17 cellular contexts compared by ENCODE assay signal in the genomic region with DNA sequence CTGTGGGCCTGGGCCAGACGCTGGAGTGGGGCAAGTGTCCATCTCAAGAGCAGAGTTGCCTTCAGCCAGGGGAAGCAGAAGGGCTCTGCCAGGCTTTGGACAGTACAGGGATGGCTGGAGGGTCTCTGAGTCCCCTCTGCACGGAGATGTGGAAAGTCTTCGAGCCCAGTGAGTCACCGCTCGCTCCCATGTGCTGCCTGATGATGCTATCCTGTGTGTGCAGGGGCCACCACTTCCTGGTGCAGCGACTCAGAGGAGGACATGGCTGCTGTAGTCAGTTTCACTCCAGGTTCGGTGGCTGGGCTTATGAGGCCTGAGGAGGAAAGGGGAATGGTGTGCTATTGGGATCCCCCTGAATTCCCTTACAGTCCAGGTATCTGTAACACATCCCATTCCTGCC. TPM values are rescaled to one million over a fixed set of nuclear protein-coding genes. Genes with fewer than 3 reads are reported as not detected.
DNase-seq lines count a peak whose midpoint lies in the region; TF ChIP-seq lines count a peak whose summit lies in the region.
"Had no signal": no experiment of that assay in that cellular context is flagged by ENCODE, and none has a peak within 500 bp of the region (broad histone marks: within the 10 kb centered on the region; RNA-seq: fewer than 3 reads in every experiment).

No MANE protein-coding gene starts in this region.

- no peak overlapping the region for H2AFZ ChIP-seq in SK-N-SH (ENCODE audit: low read depth)

- H3K9me3 Mint-ChIP-seq in HFFc6 = no peaks in the 10 kb centered on the region
- H3K9me3 Mint-ChIP-seq: activated naive CD4-positive, alpha-beta T cell treated with anti-CD3 and anti-CD28 coated beads, Interleukin-2, amount 10 ng/mL, durations not matched to agents 7 days and 5 days; nephron progenitor cell had no signal

- H3K27me3 ChIP-seq in SK-N-SH (ENCODE audit: insufficient read depth) = peaks cover 18% of the 10 kb centered on the region
- no peaks in the 10 kb centered on the region for H3K27me3 ChIP-seq in testis

- no peak overlapping the region for H3K4me3 Mint-ChIP-seq in HFFc6
- H3K4me3 Mint-ChIP-seq: activated naive CD4-positive, alpha-beta T cell treated with anti-CD3 and anti-CD28 coated beads, Interleukin-2, amount 10 ng/mL, durations not matched to agents 7 days and 5 days; nephron progenitor cell had no signal

- DNase-seq in activated CD4-positive, alpha-beta T cell treated with anti-CD3 and anti-CD28 coated beads for 48 hours = peak; percentile 26
- no peak for DNase-seq in activated CD4-positive, alpha-beta T cell treated with anti-CD3 and anti-CD28 coated beads for 4 hours
- DNase-seq in HFFc6 (peak; percentile 32), SK-N-SH (no peak), glomerular visceral epithelial cell (ENCODE audit: extremely low spot score) (peak; percentile 8), NCI-H146 (lab: John Stamatoyannopoulos, UW) (no peak), T1000 (lab: John Stamatoyannopoulos, UW) (no peak), testis (no peak)
- DNase-seq: activated naive CD4-positive, alpha-beta T cell treated with anti-CD3 and anti-CD28 coated beads, Interleukin-2, amount 10 ng/mL, durations not matched to agents 7 days and 5 days; effector CD4-positive, alpha-beta T cell; NCI-H1048; NCI-H2171; nephron progenitor cell had no signal

- no peaks in the 10 kb centered on the region for H3F3A ChIP-seq in SK-N-SH (replicated peaks; ENCODE audit: insufficient read depth)

- H3K4me2 ChIP-seq in SK-N-SH = no peak overlapping the region

- POLR2A ChIA-PET in SK-N-SH (lab: Yijun Ruan, JAX) = no interaction called here

- no peaks in the 10 kb centered on the region for H3K9me2 ChIP-seq in SK-N-SH

- CTCF ChIA-PET in SK-N-SH (lab: Yijun Ruan, JAX) = interaction anchor here (0.8 to 31.5 kb wide), 7 partner anchors 10 to 84 kb away, joined by 3 to 337 read pairs (median 29); no protein-coding TSS in a partner anchor

- H3K27ac ChIP-seq in SK-N-SH (ENCODE audit: low read depth in 2 of 2, low read length in 1 of 2) (no peak overlapping the region), testis (no peak overlapping the region)
- H3K27ac ChIP-seq: cardiac muscle cell, thoracic aorta, VCaP had no signal

- peaks cover 27% of the 10 kb centered on the region for H3K27me3 Mint-ChIP-seq in HFFc6 (ENCODE audit: insufficient read depth)

- no peak for TF ChIP-seq EP300 in SK-N-SH (IDR thresholded peaks at IDR 0.05; ENCODE audit: borderline replicate concordance in 1 of 2, low read depth in 1 of 2, low read length in 1 of 2)

- no peaks in the 10 kb centered on the region; the same call in 1 of the 2 replicates for H3K4me1 Mint-ChIP-seq in HFFc6 (ENCODE audit: low read depth)
- H3K4me1 Mint-ChIP-seq: activated naive CD4-positive, alpha-beta T cell treated with anti-CD3 and anti-CD28 coated beads, Interleukin-2, amount 10 ng/mL, durations not matched to agents 7 days and 5 days had no signal

- intact Hi-C loops in testis (cut with DNase I; ENCODE audit: low total_unique reads) = no loop called here

- H3K79me2 ChIP-seq in SK-N-SH (ENCODE audit: insufficient read depth) = no peaks in the 10 kb centered on the region

- H3K4me1 ChIP-seq in SK-N-SH (ENCODE audit: control insufficient read depth in 1 of 2, insufficient read depth in 2 of 2, low read depth in 1 of 2, low read length in 1 of 2) (peaks cover 0 to 28% of the 10 kb centered on the region in 2 experiments; a peak in 1 of 4 replicates), testis (no peaks in the 10 kb centered on the region)

- no peak for TF ChIP-seq POLR2A in testis (IDR thresholded peaks at IDR 0.05)

- no peak overlapping the region for H3K27ac Mint-ChIP-seq in HFFc6
- H3K27ac Mint-ChIP-seq: activated naive CD4-positive, alpha-beta T cell treated with anti-CD3 and anti-CD28 coated beads, Interleukin-2, amount 10 ng/mL, durations not matched to agents 7 days and 5 days; nephron progenitor cell had no signal

- WGBS in SK-N-SH (ENCODE audit: low lambda C conversion rate) = 44% methylated on average over 4 of the region's 7 CpGs
- WGBS in testis, 2 donors = 91% methylated on average over 7 of the region's 7 CpGs; no CpG with 5 or more reads in 1 of the 2 donors

- H4K20me1 ChIP-seq in SK-N-SH (ENCODE audit: insufficient read depth) = no peaks in the 10 kb centered on the region

- no peaks in the 10 kb centered on the region for H3K36me3 Mint-ChIP-seq in HFFc6 (ENCODE audit: low read depth)
- H3K36me3 Mint-ChIP-seq: activated naive CD4-positive, alpha-beta T cell treated with anti-CD3 and anti-CD28 coated beads, Interleukin-2, amount 10 ng/mL, durations not matched to agents 7 days and 5 days had no signal

- TF ChIP-seq RAD21 in SK-N-SH (IDR thresholded peaks at IDR 0.05; ENCODE audit: low read length) = no peak

- H3K4me3 ChIP-seq in SK-N-SH (ENCODE audit: low read depth in 2 of 2, low read length in 1 of 2) = no peak overlapping the region
- H3K4me3 ChIP-seq in testis = no peak overlapping the region
- H3K4me3 ChIP-seq: cardiac muscle cell, thoracic aorta had no signal

- no peaks in the 10 kb centered on the region for H3K36me3 ChIP-seq in SK-N-SH (replicated peaks in 1 of 2; ENCODE audit: control insufficient read depth in 1 of 2, insufficient read depth in 2 of 2, low read length in 1 of 2)
- no peaks in the 10 kb centered on the region for H3K36me3 ChIP-seq in testis (ENCODE audit: low read depth, missing control alignments)
- H3K36me3 ChIP-seq: cardiac muscle cell, thoracic aorta had no signal

- H3K9me3 ChIP-seq in SK-N-SH = no peaks in the 10 kb centered on the region
- no peaks in the 10 kb centered on the region for H3K9me3 ChIP-seq in testis
- H3K9me3 ChIP-seq: thoracic aorta had no signal

- TF ChIP-seq CTCF in HFFc6 (IDR thresholded peaks at IDR 0.05) (no peak), SK-N-SH (IDR thresholded peaks at IDR 0.05) (no peak), testis (IDR thresholded peaks at IDR 0.05) (no peak)

- H3K9ac ChIP-seq in SK-N-SH = no peak overlapping the region

TF ChIP-seq in SK-N-SH, 30 proteins besides CTCF, POLR2A, EP300 and RAD21:
- no peak for TF ChIP-seq RFX5 (IDR thresholded peaks at IDR 0.05; ENCODE audit: low read length)
- TF ChIP-seq, protein P1, sequence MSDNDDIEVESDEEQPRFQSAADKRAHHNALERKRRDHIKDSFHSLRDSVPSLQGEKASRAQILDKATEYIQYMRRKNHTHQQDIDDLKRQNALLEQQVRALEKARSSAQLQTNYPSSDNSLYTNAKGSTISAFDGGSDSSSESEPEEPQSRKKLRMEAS (IDR thresholded peaks at IDR 0.05; ENCODE audit: low read depth) = peak; percentile 79
- peak; percentile 19; the same call in 1 of the 2 replicates for TF ChIP-seq FOSL2 (IDR thresholded peaks at IDR 0.05; ENCODE audit: borderline replicate concordance, low read depth)

RNA-seq across cellular contexts. Expression of a gene that starts 6.0 kb away (rescaled TPM):
- under 1 TPM in 1 of 6 experiments, not detected in 5; 0.03 TPM for total RNA-seq in HFFc6 (2021; fragmentation: NEBNext Ultra II Directional; extraction: Animal tissue kit (Norgen Biotek cat#: 25700))
- polyA plus RNA-seq in SK-N-SH (2012; rRNA removed) (0.08 and 0.71 TPM in 2 replicates), testis (ENCODE audit: insufficient read depth, low read depth, low replicate concordance) (3.2 TPM)
- 0.28 and 0.68 TPM in 2 replicates for polyA plus RNA-seq in SK-N-SH (2012; cell fraction: cytosol; rRNA removed)
- polyA plus RNA-seq in SK-N-SH (2012; cell fraction: nucleus; rRNA removed) = 0.17 and 0.34 TPM in 2 replicates
- 1 to 10 TPM; 4.3 to 4.8 TPM for total RNA-seq in testis
- total RNA-seq: HT-29 had no signal

Comparison
In these comparisons a context has a peak if more than half of its experiments do, and no peak if none do; other contexts are left out.
1. DNase-seq: peak in activated CD4-positive, alpha-beta T cell treated with anti-CD3 and anti-CD28 coated beads for 48 hours (single experiment), HFFc6 (single experiment) and glomerular visceral epithelial cell (single experiment); none in activated CD4-positive, alpha-beta T cell treated with anti-CD3 and anti-CD28 coated beads for 4 hours (0 of 2), SK-N-SH (single experiment), NCI-H146 (single experiment), T1000 (single experiment) and testis (single experiment).
2. RNA of a gene that starts 6.0 kb away (total RNA-seq): 4.3 to 4.8 TPM in testis; 0.03 TPM in HFFc6; every median in the first group is over 4 times any median in the second.